8 cellular contexts compared by ENCODE assay signal in genomic region chr12:77065361-77066204, GRCh38. TPM values are rescaled to one million over a fixed set of nuclear protein-coding genes. Genes with fewer than 3 reads are reported as not detected.
DNase-seq lines count a peak whose midpoint lies in the region; ATAC-seq, FAIRE-seq and TF ChIP-seq lines count a peak whose summit lies in the region.

A gene with protein sequence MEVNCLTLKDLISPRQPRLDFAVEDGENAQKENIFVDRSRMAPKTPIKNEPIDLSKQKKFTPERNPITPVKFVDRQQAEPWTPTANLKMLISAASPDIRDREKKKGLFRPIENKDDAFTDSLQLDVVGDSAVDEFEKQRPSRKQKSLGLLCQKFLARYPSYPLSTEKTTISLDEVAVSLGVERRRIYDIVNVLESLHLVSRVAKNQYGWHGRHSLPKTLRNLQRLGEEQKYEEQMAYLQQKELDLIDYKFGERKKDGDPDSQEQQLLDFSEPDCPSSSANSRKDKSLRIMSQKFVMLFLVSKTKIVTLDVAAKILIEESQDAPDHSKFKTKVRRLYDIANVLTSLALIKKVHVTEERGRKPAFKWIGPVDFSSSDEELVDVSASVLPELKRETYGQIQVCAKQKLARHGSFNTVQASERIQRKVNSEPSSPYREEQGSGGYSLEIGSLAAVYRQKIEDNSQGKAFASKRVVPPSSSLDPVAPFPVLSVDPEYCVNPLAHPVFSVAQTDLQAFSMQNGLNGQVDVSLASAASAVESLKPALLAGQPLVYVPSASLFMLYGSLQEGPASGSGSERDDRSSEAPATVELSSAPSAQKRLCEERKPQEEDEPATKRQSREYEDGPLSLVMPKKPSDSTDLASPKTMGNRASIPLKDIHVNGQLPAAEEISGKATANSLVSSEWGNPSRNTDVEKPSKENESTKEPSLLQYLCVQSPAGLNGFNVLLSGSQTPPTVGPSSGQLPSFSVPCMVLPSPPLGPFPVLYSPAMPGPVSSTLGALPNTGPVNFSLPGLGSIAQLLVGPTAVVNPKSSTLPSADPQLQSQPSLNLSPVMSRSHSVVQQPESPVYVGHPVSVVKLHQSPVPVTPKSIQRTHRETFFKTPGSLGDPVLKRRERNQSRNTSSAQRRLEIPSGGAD (minus strand): TSS chr12:77065569. CDS start chr12:77064635, 934 bp downstream.

- peak within 1 kb of the TSS; percentile 90 for H3K4me3 Mint-ChIP-seq in T-helper 17 cell

- TF ChIP-seq CTCF in ascending aorta (IDR thresholded peaks at IDR 0.05), result no peak

- peak within 1 kb of the TSS; percentile 6 to 16 for H3K27ac ChIP-seq in ascending aorta

- intact Hi-C loops in ascending aorta (cut with DNase I), result loop anchor here (10.0 kb wide), 3 partner anchors 259 to 1741 kb away; partner anchors contain the start of gene GLIPR1L2

- peak within 1 kb of the TSS; percentile 66 for H3K27ac Mint-ChIP-seq in T-helper 17 cell

- H3K36me3 ChIP-seq in ascending aorta, result no peaks in the 10 kb centered on the region

- peak; percentile 85 for ATAC-seq in HG02970 (IDR thresholded peaks at IDR 0.05; ENCODE audit: low FRiP score, unreplicated experiment)
- peak; percentile 93 for ATAC-seq in T-helper 17 cell

- peaks cover 10% of the 10 kb centered on the region for H3K4me1 Mint-ChIP-seq in T-helper 17 cell

- H3K4me3 ChIP-seq in ascending aorta, result peak within 1 kb of the TSS; percentile 65 to 71

- peak; percentile 76 for FAIRE-seq in GM18507 (lab: Jason Lieb, UNC)

- H3K27me3 Mint-ChIP-seq in T-helper 17 cell, result peaks cover 34% of the 10 kb centered on the region

- DNase-seq in GM18507 (ENCODE audit: extremely low spot score, insufficient read length, low read depth) (peak; percentile 81), NCI-H187 (lab: John Stamatoyannopoulos, UW) (peak; percentile 87 to 96), T-helper 17 cell (peak; percentile 71 to 79 (median 74)), ascending aorta (ENCODE audit: low spot score in 2 of 2) (peak; percentile 35 to 91), hepatic stellate cell (ENCODE audit: low spot score) (peak; percentile 97), renal cortical epithelial cell (ENCODE audit: low read depth) (peak; percentile 79), cortex of kidney (lab: John Stamatoyannopoulos, UW) (no peak)

- no peaks in the 10 kb centered on the region for H3K36me3 Mint-ChIP-seq in T-helper 17 cell (ENCODE audit: low read depth)

- no peaks in the 10 kb centered on the region for H3K9me3 ChIP-seq in T-helper 17 cell (ENCODE audit: control insufficient read depth, low read length, poor library complexity, severe bottlenecking)
- H3K9me3 ChIP-seq in ascending aorta, result no peaks in the 10 kb centered on the region

- peaks cover 0 to 6% of the 10 kb centered on the region in 2 donors for H3K4me1 ChIP-seq in ascending aorta

- H3K27me3 ChIP-seq in ascending aorta, result no peaks in the 10 kb centered on the region

RNA-seq across cellular contexts. Expression of the gene that starts here (rescaled TPM):
- under 1 TPM; 0.10 to 0.42 TPM for total RNA-seq in T-helper 17 cell
- not detected for total RNA-seq in ascending aorta
- total RNA-seq in renal cortical epithelial cell, result 0.99 and 5.2 TPM in 2 replicates

Comparison
In these comparisons a context has a peak if more than half of its experiments do, and no peak if none do; other contexts are left out.
1. Peak in DNase-seq and ATAC-seq in T-helper 17 cell; RNA of the gene not detected or under 1 TPM.
2. Peak in DNase-seq, H3K4me3 ChIP-seq and H3K27ac ChIP-seq in ascending aorta; RNA of the gene not detected or under 1 TPM.